Comparison of ENCODE assay signal across 8 cellular contexts in the genomic region with DNA sequence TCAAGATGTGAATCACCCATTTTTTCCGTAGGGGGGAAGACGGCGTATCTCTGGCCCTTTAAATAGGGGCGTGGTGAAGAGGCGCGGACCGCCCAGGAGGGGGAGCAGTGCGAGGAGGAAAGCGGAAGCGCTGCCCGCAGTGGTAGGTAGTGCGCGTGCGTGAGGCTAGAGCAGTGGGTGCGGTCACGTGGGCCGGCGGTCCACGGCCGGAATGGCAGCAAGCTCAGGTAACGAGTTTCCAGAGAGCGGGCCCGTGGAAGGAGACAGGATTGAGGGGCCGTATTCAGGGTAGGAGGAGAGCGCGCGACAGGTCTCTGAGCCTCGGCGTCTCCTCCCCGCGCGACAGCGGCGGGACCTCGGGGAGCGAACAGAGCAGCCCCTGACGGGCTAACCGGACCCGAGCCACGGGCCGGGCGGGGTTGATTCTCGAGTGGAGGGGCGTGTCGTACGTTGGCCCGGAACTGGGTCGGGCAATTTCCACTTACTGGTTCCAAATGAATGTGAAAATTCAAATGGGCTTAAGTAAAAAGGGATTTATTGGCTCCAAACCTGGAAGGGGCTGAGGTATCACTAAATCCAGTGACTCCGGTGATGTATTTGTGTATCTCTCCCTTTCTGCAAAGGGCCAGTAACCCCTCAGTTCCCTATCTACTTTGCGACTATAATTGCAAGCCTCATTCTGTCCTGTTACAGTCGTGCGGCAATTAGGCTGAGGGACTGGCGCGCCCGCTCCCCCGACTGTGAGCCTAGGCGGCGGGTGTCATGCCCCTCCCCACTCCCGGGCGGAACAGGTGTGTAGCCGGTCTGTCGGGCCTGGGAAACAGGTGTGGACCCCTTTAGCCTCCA. TPM values are rescaled to one million over a fixed set of nuclear protein-coding genes. Genes with fewer than 3 reads are reported as not detected.
DNase-seq lines count a peak whose midpoint lies in the region; ATAC-seq and TF ChIP-seq lines count a peak whose summit lies in the region.

A gene with protein sequence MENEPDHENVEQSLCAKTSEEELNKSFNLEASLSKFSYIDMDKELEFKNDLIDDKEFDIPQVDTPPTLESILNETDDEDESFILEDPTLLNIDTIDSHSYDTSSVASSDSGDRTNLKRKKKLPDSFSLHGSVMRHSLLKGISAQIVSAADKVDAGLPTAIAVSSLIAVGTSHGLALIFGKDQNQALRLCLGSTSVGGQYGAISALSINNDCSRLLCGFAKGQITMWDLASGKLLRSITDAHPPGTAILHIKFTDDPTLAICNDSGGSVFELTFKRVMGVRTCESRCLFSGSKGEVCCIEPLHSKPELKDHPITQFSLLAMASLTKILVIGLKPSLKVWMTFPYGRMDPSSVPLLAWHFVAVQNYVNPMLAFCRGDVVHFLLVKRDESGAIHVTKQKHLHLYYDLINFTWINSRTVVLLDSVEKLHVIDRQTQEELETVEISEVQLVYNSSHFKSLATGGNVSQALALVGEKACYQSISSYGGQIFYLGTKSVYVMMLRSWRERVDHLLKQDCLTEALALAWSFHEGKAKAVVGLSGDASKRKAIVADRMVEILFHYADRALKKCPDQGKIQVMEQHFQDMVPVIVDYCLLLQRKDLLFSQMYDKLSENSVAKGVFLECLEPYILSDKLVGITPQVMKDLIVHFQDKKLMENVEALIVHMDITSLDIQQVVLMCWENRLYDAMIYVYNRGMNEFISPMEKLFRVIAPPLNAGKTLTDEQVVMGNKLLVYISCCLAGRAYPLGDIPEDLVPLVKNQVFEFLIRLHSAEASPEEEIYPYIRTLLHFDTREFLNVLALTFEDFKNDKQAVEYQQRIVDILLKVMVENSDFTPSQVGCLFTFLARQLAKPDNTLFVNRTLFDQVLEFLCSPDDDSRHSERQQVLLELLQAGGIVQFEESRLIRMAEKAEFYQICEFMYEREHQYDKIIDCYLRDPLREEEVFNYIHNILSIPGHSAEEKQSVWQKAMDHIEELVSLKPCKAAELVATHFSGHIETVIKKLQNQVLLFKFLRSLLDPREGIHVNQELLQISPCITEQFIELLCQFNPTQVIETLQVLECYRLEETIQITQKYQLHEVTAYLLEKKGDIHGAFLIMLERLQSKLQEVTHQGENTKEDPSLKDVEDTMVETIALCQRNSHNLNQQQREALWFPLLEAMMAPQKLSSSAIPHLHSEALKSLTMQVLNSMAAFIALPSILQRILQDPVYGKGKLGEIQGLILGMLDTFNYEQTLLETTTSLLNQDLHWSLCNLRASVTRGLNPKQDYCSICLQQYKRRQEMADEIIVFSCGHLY (N-terminal part only) (plus strand): TSS at position 168 of the 846 bp plus-strand sequence. CDS start 12,467 bp downstream, outside the sequence.

- H3K27ac ChIP-seq in CD4-positive, CD25-positive, alpha-beta regulatory T cell (ENCODE audit: insufficient read depth, low read length, poor library complexity, severe bottlenecking) = peak within 1 kb of the TSS; percentile 80
- H3K27ac ChIP-seq in dorsolateral prefrontal cortex (peak within 1 kb of the TSS in 51 of 59 donors; percentile 10 to 92 (median 72)), right lobe of liver (peak within 1 kb of the TSS; percentile 60 to 76 (median 66))

- peak within 1 kb of the TSS; percentile 92 for H3K4me3 ChIP-seq in CD4-positive, CD25-positive, alpha-beta regulatory T cell (ENCODE audit: low read depth, low read length)
- peak within 1 kb of the TSS; percentile 68 to 100 (median 94) for H3K4me3 ChIP-seq in dorsolateral prefrontal cortex
- peak within 1 kb of the TSS; percentile 78 to 94 (median 89) for H3K4me3 ChIP-seq in right lobe of liver

- H3K27me3 ChIP-seq in CD4-positive, CD25-positive, alpha-beta regulatory T cell (ENCODE audit: control insufficient read depth, insufficient read depth, low read length) = peaks cover 2% of the 10 kb centered on the region
- no peaks in the 10 kb centered on the region for H3K27me3 ChIP-seq in dorsolateral prefrontal cortex
- no peaks in the 10 kb centered on the region for H3K27me3 ChIP-seq in right lobe of liver

- peak within 1 kb of the TSS; percentile 96 to 98 (median 96) for H3K27ac Mint-ChIP-seq in CD4-positive, CD25-positive, alpha-beta regulatory T cell

- H3K27me3 Mint-ChIP-seq in CD4-positive, CD25-positive, alpha-beta regulatory T cell = peaks cover 11% of the 10 kb centered on the region

- H3K4me1 ChIP-seq in CD4-positive, CD25-positive, alpha-beta regulatory T cell (ENCODE audit: control insufficient read depth, insufficient read depth, low read length, poor library complexity, severe bottlenecking) = peaks cover 37% of the 10 kb centered on the region
- peaks cover 0 to 10% (median 0%) of the 10 kb centered on the region in 4 donors for H3K4me1 ChIP-seq in right lobe of liver

- H3K4me3 Mint-ChIP-seq in CD4-positive, CD25-positive, alpha-beta regulatory T cell = peak within 1 kb of the TSS; percentile 99 to 100 (median 99)

- no peaks in the 10 kb centered on the region for H3K9me3 ChIP-seq in CD4-positive, CD25-positive, alpha-beta regulatory T cell (ENCODE audit: control insufficient read depth in 2 of 2, low read length in 2 of 2)
- no peaks in the 10 kb centered on the region for H3K9me3 ChIP-seq in right lobe of liver

- intact Hi-C loops in dorsolateral prefrontal cortex (cut with DNase I) = loop anchor here in 1 of 2 donors (5.0 kb wide), 2 partner anchors 490 to 795 kb away; a partner anchor contains a TSS
- intact Hi-C loops in right lobe of liver (cut with DNase I) = no loop called here

- H3K9me3 Mint-ChIP-seq in CD4-positive, CD25-positive, alpha-beta regulatory T cell = peaks cover 0 to 3% (median 0%) of the 10 kb centered on the region in 7 donors

- peaks cover 13% of the 10 kb centered on the region for H3K36me3 Mint-ChIP-seq in CD4-positive, CD25-positive, alpha-beta regulatory T cell

- peak; percentile 91 to 94 for ATAC-seq in CD4-positive, CD25-positive, alpha-beta regulatory T cell (ENCODE audit: low read depth in 2 of 2)
- ATAC-seq in GM19395 (IDR thresholded peaks at IDR 0.05; ENCODE audit: unreplicated experiment) = peak; percentile 92
- peak; percentile 84 for ATAC-seq in HG03565 (IDR thresholded peaks at IDR 0.05; ENCODE audit: unreplicated experiment)
- peak; percentile 99 for ATAC-seq in right lobe of liver

- TF ChIP-seq POLR2A in right lobe of liver (IDR thresholded peaks at IDR 0.05) = peak; percentile 73

- DNase-seq in CD4-positive, CD25-positive, alpha-beta regulatory T cell = peak; percentile 95 to 98 (median 96)
- DNase-seq in NCI-H748 treated with DMSO at 0.1 percent for 48 hours (lab: John Stamatoyannopoulos, UW) = peak; percentile 79
- DNase-seq in activated CD4-positive, alpha-beta T cell treated with anti-CD3 and anti-CD28 coated beads, Interleukin-2, amount 50 U/mL, for 4 hours = peak; percentile 96 to 97
- peak; percentile 92 to 97 (median 94) for DNase-seq in dorsolateral prefrontal cortex
- peak; percentile 97 to 98 (median 97) for DNase-seq in right lobe of liver
- DNase-seq in stimulated activated CD4-positive, alpha-beta T cell treated with anti-CD3 and anti-CD28 coated beads, Interleukin-4, amount 100 ng/mL, for 4 hours = peak; percentile 95 to 97

- 0% methylated on average over 34 of the region's 62 CpGs for WGBS in right lobe of liver (ENCODE audit: insufficient coverage, low coverage, low lambda C conversion rate, missing lambda C conversion rate)

- H3K36me3 ChIP-seq in CD4-positive, CD25-positive, alpha-beta regulatory T cell (ENCODE audit: control insufficient read depth, insufficient read depth, low read length) = no peaks in the 10 kb centered on the region
- peaks cover 0 to 5% (median 0%) of the 10 kb centered on the region in 4 donors for H3K36me3 ChIP-seq in right lobe of liver

- peaks cover 7 to 52% (median 40%) of the 10 kb centered on the region in 4 donors for H3K4me1 Mint-ChIP-seq in CD4-positive, CD25-positive, alpha-beta regulatory T cell

- TF ChIP-seq CTCF in dorsolateral prefrontal cortex (IDR thresholded peaks at IDR 0.05 in 54 of 56, conservative IDR thresholded peaks at IDR 0.05 in 2 of 56; ENCODE audit: low read depth in 1 of 56, partially characterized antibody in 56 of 56) = peak; percentile 72 to 96 (median 86)
- TF ChIP-seq CTCF in right lobe of liver (IDR thresholded peaks at IDR 0.05) = peak; percentile 63 to 65 (median 64)

RNA-seq across cellular contexts. Expression of the gene that starts here (rescaled TPM):
- total RNA-seq in CD4-positive, CD25-positive, alpha-beta regulatory T cell = 73.8 TPM
- polyA plus RNA-seq in CD4-positive, CD25-positive, alpha-beta regulatory T cell = 10 to 100 TPM; 23.4 to 27.6 (median 26.8) TPM
- 100 to 1,000 TPM in 98 of 120 experiments, 10 to 100 TPM in 22; 78.0 to 146 (median 110) TPM for total RNA-seq in dorsolateral prefrontal cortex
- 10 to 100 TPM; 20.4 to 24.5 (median 21.3) TPM for total RNA-seq in right lobe of liver

Comparison
In these comparisons a context has a peak if more than half of its experiments do, and no peak if none do; other contexts are left out.
1. Peak in every context shown above with its lines: DNase-seq, ATAC-seq, H3K4me3 ChIP-seq and H3K27ac ChIP-seq.